Comparison of ENCODE assay signal across 10 cellular contexts in the genomic region with DNA sequence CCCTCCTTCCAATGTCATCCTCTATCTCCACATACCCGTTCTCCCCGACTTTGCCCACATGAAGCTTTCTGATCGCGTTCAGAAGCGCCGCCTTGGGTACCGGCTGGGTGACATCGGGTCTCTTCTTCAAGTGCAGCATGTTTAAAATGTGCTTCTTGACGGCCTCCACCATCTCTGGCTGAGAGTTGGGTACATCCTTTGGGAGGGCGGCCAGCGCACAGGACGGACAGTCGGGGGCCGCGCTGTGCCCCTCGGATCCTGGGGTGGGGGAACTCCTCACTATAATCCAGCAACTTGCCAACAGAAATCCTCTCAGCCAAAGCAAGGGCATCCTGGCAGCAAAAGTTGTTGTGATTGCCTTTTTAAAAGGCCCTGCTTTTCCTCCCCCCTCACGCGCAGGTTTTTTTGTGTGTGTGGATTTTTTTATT. TPM values are rescaled to one million over a fixed set of nuclear protein-coding genes. Genes with fewer than 3 reads are reported as not detected.
A peak's percentile ranks its signal among the peaks of the same experiment; 100 is the strongest.
DNase-seq lines count a peak whose midpoint lies in the region; TF ChIP-seq lines count a peak whose summit lies in the region.
"Had no signal": no experiment of that assay in that cellular context is flagged by ENCODE, and none has a peak within 500 bp of the region (broad histone marks: within the 10 kb centered on the region; RNA-seq: fewer than 3 reads in every experiment).

No MANE protein-coding gene starts in this region.

- H2BK12ac ChIP-seq in mesenchymal stem cell (ENCODE audit: low read length in 2 of 2), result peak overlapping the region; percentile 70 to 86

- no peak for TF ChIP-seq EP300 in suprapubic skin (IDR thresholded peaks at IDR 0.05)

- no peak for TF ChIP-seq POLR2A in suprapubic skin (IDR thresholded peaks at IDR 0.05)

- H3K9ac ChIP-seq in mesenchymal stem cell (ENCODE audit: low read length), result peak overlapping the region; percentile 93

- H3K36me3 ChIP-seq in mesenchymal stem cell (ENCODE audit: control insufficient read depth in 1 of 2, insufficient read depth in 2 of 2, low read depth in 1 of 2, low read length in 2 of 2), result peaks cover 0 to 2% of the 10 kb centered on the region in 2 experiments
- no peaks in the 10 kb centered on the region for H3K36me3 ChIP-seq in suprapubic skin

- 3% methylated on average over 16 of the region's 18 CpGs for WGBS in mesenchymal stem cell
- WGBS in suprapubic skin, result 6% methylated on average over 12 of the region's 18 CpGs

- peak overlapping the region; percentile 78 to 81 for H3K18ac ChIP-seq in mesenchymal stem cell (ENCODE audit: low read depth in 1 of 2, low read length in 2 of 2)

- H2BK15ac ChIP-seq in mesenchymal stem cell (ENCODE audit: low read depth, poor library complexity, severe bottlenecking), result peak overlapping the region; percentile 87

- H3K4me3 Mint-ChIP-seq in activated CD4-positive, alpha-beta T cell treated with anti-CD3 and anti-CD28 coated beads, Interleukin-2, amount 10 ng/mL, durations not matched to agents 24 days and 14 days, result peak overlapping the region; percentile 55
- no peak overlapping the region for H3K4me3 Mint-ChIP-seq in activated CD4-positive, alpha-beta T cell treated with anti-CD3 and anti-CD28 coated beads, Interleukin-2, amount 10 ng/mL, durations not matched to agents 7 days and 5 days

- H3K4me3 ChIP-seq in dorsolateral prefrontal cortex (peak overlapping the region in 57 of 59 donors; percentile 10 to 68 (median 43)), mesenchymal stem cell (ENCODE audit: insufficient read depth in 1 of 2, low read depth in 1 of 2, low read length in 2 of 2) (peak overlapping the region; percentile 57 to 87), suprapubic skin (peak overlapping the region; percentile 38)
- H3K4me3 ChIP-seq: K562 had no signal

- peaks cover 57% of the 10 kb centered on the region for H3K27me3 Mint-ChIP-seq in activated CD4-positive, alpha-beta T cell treated with anti-CD3 and anti-CD28 coated beads, Interleukin-2, amount 10 ng/mL, durations not matched to agents 24 days and 14 days
- peaks cover 58% of the 10 kb centered on the region for H3K27me3 Mint-ChIP-seq in activated CD4-positive, alpha-beta T cell treated with anti-CD3 and anti-CD28 coated beads, Interleukin-2, amount 10 ng/mL, durations not matched to agents 7 days and 5 days

- peak overlapping the region; percentile 0 for H2BK5ac ChIP-seq in mesenchymal stem cell (ENCODE audit: low read depth, low read length, poor library complexity, severe bottlenecking)

- TF ChIP-seq CTCF in dorsolateral prefrontal cortex (IDR thresholded peaks at IDR 0.05 in 54 of 56, conservative IDR thresholded peaks at IDR 0.05 in 2 of 56; ENCODE audit: low read depth in 1 of 56, partially characterized antibody in 56 of 56) (no peak), suprapubic skin (IDR thresholded peaks at IDR 0.05) (no peak)

- no peak overlapping the region for H2AK5ac ChIP-seq in mesenchymal stem cell (ENCODE audit: low read length, severe bottlenecking)

- H3K23ac ChIP-seq in mesenchymal stem cell (ENCODE audit: low read length in 2 of 2), result peak overlapping the region; percentile 46 to 83

- no peaks in the 10 kb centered on the region for H3K79me1 ChIP-seq in mesenchymal stem cell (replicated peaks; ENCODE audit: low read length, poor library complexity, severe bottlenecking)

- no peak overlapping the region for H2AFZ ChIP-seq in mesenchymal stem cell (ENCODE audit: low read depth, low read length)

- H3K27ac Mint-ChIP-seq in activated CD4-positive, alpha-beta T cell treated with anti-CD3 and anti-CD28 coated beads, Interleukin-2, amount 10 ng/mL, durations not matched to agents 24 days and 14 days, result no peak overlapping the region
- no peak overlapping the region for H3K27ac Mint-ChIP-seq in activated CD4-positive, alpha-beta T cell treated with anti-CD3 and anti-CD28 coated beads, Interleukin-2, amount 10 ng/mL, durations not matched to agents 7 days and 5 days

- POLR2A ChIA-PET in activated CD4-positive, alpha-beta T cell treated with anti-CD3 and anti-CD28 coated beads, Interleukin-2, amount 10 ng/mL, durations not matched to agents 7 days and 5 days (lab: Charles Lee), result no interaction called here

- intact Hi-C loops in activated CD4-positive, alpha-beta T cell treated with anti-CD3 and anti-CD28 coated beads, Interleukin-2, amount 10 ng/mL, durations not matched to agents 24 days and 14 days (cut with micrococcal nuclease), result loop anchor here (10.0 kb wide), 2 partner anchors 185 to 1465 kb away; no protein-coding TSS in a partner anchor
- intact Hi-C loops in dorsolateral prefrontal cortex (cut with DNase I), result loop anchor here in 1 of 2 donors (10.0 kb wide), 1 partner anchor 1375 kb away; no protein-coding TSS in a partner anchor

- H3K9me3 ChIP-seq in mesenchymal stem cell (ENCODE audit: control insufficient read depth, low read length), result no peaks in the 10 kb centered on the region
- no peaks in the 10 kb centered on the region for H3K9me3 ChIP-seq in suprapubic skin

- H3K36me3 Mint-ChIP-seq in activated CD4-positive, alpha-beta T cell treated with anti-CD3 and anti-CD28 coated beads, Interleukin-2, amount 10 ng/mL, durations not matched to agents 24 days and 14 days (ENCODE audit: low read depth), result no peaks in the 10 kb centered on the region
- no peaks in the 10 kb centered on the region for H3K36me3 Mint-ChIP-seq in activated CD4-positive, alpha-beta T cell treated with anti-CD3 and anti-CD28 coated beads, Interleukin-2, amount 10 ng/mL, durations not matched to agents 7 days and 5 days (ENCODE audit: low read depth)

- peaks cover 11% of the 10 kb centered on the region for H3K4me1 Mint-ChIP-seq in activated CD4-positive, alpha-beta T cell treated with anti-CD3 and anti-CD28 coated beads, Interleukin-2, amount 10 ng/mL, durations not matched to agents 24 days and 14 days
- H3K4me1 Mint-ChIP-seq in activated CD4-positive, alpha-beta T cell treated with anti-CD3 and anti-CD28 coated beads, Interleukin-2, amount 10 ng/mL, durations not matched to agents 7 days and 5 days, result peaks cover 4% of the 10 kb centered on the region

- H3K9me3 Mint-ChIP-seq in activated CD4-positive, alpha-beta T cell treated with anti-CD3 and anti-CD28 coated beads, Interleukin-2, amount 10 ng/mL, durations not matched to agents 24 days and 14 days, result no peaks in the 10 kb centered on the region
- H3K9me3 Mint-ChIP-seq in activated CD4-positive, alpha-beta T cell treated with anti-CD3 and anti-CD28 coated beads, Interleukin-2, amount 10 ng/mL, durations not matched to agents 7 days and 5 days, result no peaks in the 10 kb centered on the region

- H3K14ac ChIP-seq in mesenchymal stem cell (ENCODE audit: low read length in 2 of 2), result peak overlapping the region in 1 of 2 experiments; percentile 26

- peak overlapping the region in 1 of 2 experiments; percentile 45 for H3K4ac ChIP-seq in mesenchymal stem cell (ENCODE audit: low read depth in 1 of 2, low read length in 2 of 2)

- DNase-seq in activated CD4-positive, alpha-beta T cell treated with anti-CD3 and anti-CD28 coated beads, Interleukin-2, amount 10 ng/mL, durations not matched to agents 24 days and 14 days, result no peak
- no peak for DNase-seq in activated CD4-positive, alpha-beta T cell treated with anti-CD3 and anti-CD28 coated beads, Interleukin-2, amount 10 ng/mL, durations not matched to agents 7 days and 5 days
- no peak for DNase-seq in dorsolateral prefrontal cortex
- peak; percentile 52 for DNase-seq in mesenchymal stem cell
- DNase-seq in suprapubic skin (ENCODE audit: low spot score in 2 of 2), result no peak
- no peak for DNase-seq in occipital lobe (lab: John Stamatoyannopoulos, UW)
- no peak for DNase-seq in activated naive CD4-positive, alpha-beta T cell (lab: John Stamatoyannopoulos, UW)
- DNase-seq in NCI-H526 treated with DMSO at 0.1 percent for 48 hours (lab: John Stamatoyannopoulos, UW), result no peak
- DNase-seq: stimulated activated CD4-positive, alpha-beta T cell treated with anti-CD3 and anti-CD28 coated beads, Interleukin-12 subunit alpha, Interleukin-12 subunit beta, amount 100 ng/mL, for 4 hours had no signal

- H3K27me3 ChIP-seq in dorsolateral prefrontal cortex (peaks cover 0 to 40% (median 0%) of the 10 kb centered on the region in 45 donors), mesenchymal stem cell (ENCODE audit: control insufficient read depth in 1 of 2, insufficient read depth in 1 of 2, low read length in 2 of 2) (no peaks in the 10 kb centered on the region), suprapubic skin (peaks cover 18% of the 10 kb centered on the region)

- H3K4me1 ChIP-seq in mesenchymal stem cell (ENCODE audit: control insufficient read depth, insufficient read depth, low read depth, low read length), result peaks cover 7% of the 10 kb centered on the region
- peaks cover 43% of the 10 kb centered on the region for H3K4me1 ChIP-seq in suprapubic skin

- peak overlapping the region; percentile 70 for H4K8ac ChIP-seq in mesenchymal stem cell (ENCODE audit: low read length)

- CTCF ChIA-PET in activated CD4-positive, alpha-beta T cell treated with anti-CD3 and anti-CD28 coated beads, Interleukin-2, amount 10 ng/mL, durations not matched to agents 7 days and 5 days (lab: Charles Lee), result no interaction called here

- H3K27ac ChIP-seq in dorsolateral prefrontal cortex (peak overlapping the region in 3 of 59 donors; percentile 17 to 38 (median 19)), mesenchymal stem cell (ENCODE audit: low read length, poor library complexity, severe bottlenecking) (peak overlapping the region; percentile 61), suprapubic skin (no peak overlapping the region)

- peak overlapping the region; percentile 73 for H4K91ac ChIP-seq in mesenchymal stem cell (ENCODE audit: low read length)

- peak overlapping the region; percentile 76 for H2BK120ac ChIP-seq in mesenchymal stem cell (ENCODE audit: low read depth, low read length)

- H3K4me2 ChIP-seq in mesenchymal stem cell (ENCODE audit: low read length, poor library complexity, severe bottlenecking), result peak overlapping the region; percentile 70

RNA-seq across cellular contexts. Expression of a gene that starts 2.8 kb away (rescaled TPM):
- 1.2 and 1.9 TPM in 2 replicates for total RNA-seq in activated CD4-positive, alpha-beta T cell treated with anti-CD3 and anti-CD28 coated beads, Interleukin-2, amount 10 ng/mL, durations not matched to agents 24 days and 14 days
- not detected for total RNA-seq in activated CD4-positive, alpha-beta T cell treated with anti-CD3 and anti-CD28 coated beads, Interleukin-2, amount 10 ng/mL, durations not matched to agents 7 days and 5 days
- 10 to 100 TPM in 2 of 120 experiments, 1 to 10 TPM in 107, under 1 TPM in 11; 0.47 to 15.4 (median 1.8) TPM for total RNA-seq in dorsolateral prefrontal cortex
- 22.1 TPM for polyA plus RNA-seq in mesenchymal stem cell (2013, experiment 1 of 2)
- 22.6 TPM for polyA plus RNA-seq in mesenchymal stem cell (2013, experiment 2 of 2)
- 1 to 10 TPM in 3 of 4 donors, under 1 TPM in 1; 0.87 to 3.7 (median 1.4) TPM for total RNA-seq in suprapubic skin
- 33.1 TPM for total RNA-seq in occipital lobe
- polyA plus RNA-seq: K562 had no signal
